ENCODE assay signal across 19 cellular contexts in the genomic region with DNA sequence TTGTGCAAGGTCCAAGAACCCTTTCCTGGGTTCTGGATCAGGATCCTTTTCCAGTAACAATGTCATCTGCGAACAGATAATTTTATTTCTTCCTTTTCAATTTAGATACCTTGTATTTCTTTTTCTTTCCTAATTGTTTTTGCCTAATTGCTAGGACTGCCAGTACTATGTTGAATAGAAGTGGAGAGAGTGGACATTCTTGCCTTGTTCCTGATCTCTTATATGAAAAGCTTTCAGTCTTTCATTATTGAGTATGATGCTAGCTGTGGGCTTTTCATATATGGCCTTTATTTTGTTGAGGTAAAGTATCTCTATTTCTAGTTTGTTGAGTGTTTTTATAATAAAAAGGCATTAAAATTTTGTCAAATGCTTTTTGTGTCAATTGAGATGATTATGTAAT. TPM values are rescaled to one million over a fixed set of nuclear protein-coding genes. Genes with fewer than 3 reads are reported as not detected.
"Had no signal": no experiment of that assay in that cellular context is flagged by ENCODE, and none has a peak within 500 bp of the region (broad histone marks: within the 10 kb centered on the region; RNA-seq: fewer than 3 reads in every experiment).

No MANE protein-coding gene starts in this region.

- H3K4me3 ChIP-seq: esophagus muscularis mucosa, hepatocyte, right atrium auricular region, sigmoid colon, skin epidermis, stomach, thoracic aorta, transverse colon had no signal

- H3K4me3 Mint-ChIP-seq: naive B cell, nephron progenitor cell had no signal

- H3K4me2 ChIP-seq: hepatocyte had no signal

- H3K27me3 ChIP-seq: esophagus muscularis mucosa, hepatocyte, right atrium auricular region, sigmoid colon, stomach, transverse colon had no signal

- H3K9me3 ChIP-seq: thoracic aorta had no signal

- H3K79me2 ChIP-seq: hepatocyte had no signal

- H2AFZ ChIP-seq: hepatocyte had no signal

- H3K36me3 Mint-ChIP-seq: naive B cell had no signal

- DNase-seq: effector memory CD4-positive, alpha-beta T cell; foreskin fibroblast; kidney glomerular epithelial cell; naive B cell; nephron progenitor cell; posterior cingulate gyrus; sigmoid colon; stimulated activated CD4-positive, alpha-beta T cell treated with anti-CD3 and anti-CD28 coated beads, Interleukin-2, amount 100 ng/mL, for 24 hours; stimulated activated naive CD4-positive, alpha-beta T cell; stomach; substantia nigra; transverse colon had no signal

- H3K4me1 ChIP-seq: esophagus muscularis mucosa, right atrium auricular region, sigmoid colon, stomach, transverse colon had no signal

- H3K36me3 ChIP-seq: esophagus muscularis mucosa, right atrium auricular region, sigmoid colon, stomach, thoracic aorta, transverse colon had no signal

- H3K4me1 Mint-ChIP-seq: naive B cell, nephron progenitor cell had no signal

- H3K27ac Mint-ChIP-seq: naive B cell, nephron progenitor cell had no signal

- H3K27ac ChIP-seq: epithelial cell of prostate, esophagus muscularis mucosa, hepatocyte, right atrium auricular region, sigmoid colon, skin epidermis, stomach, thoracic aorta, transverse colon had no signal

RNA-seq across cellular contexts. Expression of a gene that starts 42.2 kb away (rescaled TPM):
- total RNA-seq: lung microvascular endothelial cell had no signal
